Comparison of ENCODE assay signal across 23 cellular contexts in genomic region chr12:91126516-91126915, GRCh38. TPM values are rescaled to one million over a fixed set of nuclear protein-coding genes. Genes with fewer than 3 reads are reported as not detected.
DNase-seq lines count a peak whose midpoint lies in the region; ATAC-seq and TF ChIP-seq lines count a peak whose summit lies in the region.
"Had no signal": no experiment of that assay in that cellular context is flagged by ENCODE, and none has a peak within 500 bp of the region (broad histone marks: within the 10 kb centered on the region; RNA-seq: fewer than 3 reads in every experiment).

No MANE protein-coding gene starts in this region.

- no peak for TF ChIP-seq CTCF in HFFc6 (IDR thresholded peaks at IDR 0.05)
- no peak for TF ChIP-seq CTCF in omental fat pad (IDR thresholded peaks at IDR 0.05)
- TF ChIP-seq CTCF in uterus (IDR thresholded peaks at IDR 0.05): no peak

- no peak overlapping the region for H3K4me3 ChIP-seq in uterus
- H3K4me3 ChIP-seq: heart right ventricle, Peyer's patch, psoas muscle, upper lobe of left lung had no signal

- intact Hi-C loops in uterus (cut with DNase I; ENCODE audit: low total_unique reads) (no loop called here), Right ventricle myocardium inferior (cut with DNase I) (no loop called here)

- no peaks in the 10 kb centered on the region for H3K27me3 ChIP-seq in uterus
- H3K27me3 ChIP-seq: brain microvascular endothelial cell, heart right ventricle, Peyer's patch, upper lobe of left lung had no signal

- TF ChIP-seq POLR2A in uterus (IDR thresholded peaks at IDR 0.05): no peak

- H3K9me3 ChIP-seq in uterus: no peaks in the 10 kb centered on the region
- H3K9me3 ChIP-seq: Peyer's patch, psoas muscle, upper lobe of left lung had no signal

- no peaks in the 10 kb centered on the region for H3K4me1 ChIP-seq in uterus
- H3K4me1 ChIP-seq: heart right ventricle, Peyer's patch, psoas muscle, upper lobe of left lung had no signal

- no peaks in the 10 kb centered on the region for H3K9me3 Mint-ChIP-seq in HFFc6
- H3K9me3 Mint-ChIP-seq: activated naive CD4-positive, alpha-beta T cell treated with anti-CD3 and anti-CD28 coated beads, Interleukin-2, amount 10 ng/mL, durations not matched to agents 7 days and 5 days had no signal

- peak; percentile 62 for ATAC-seq in esophagus mucosa
- ATAC-seq in omental fat pad (ENCODE audit: low FRiP score): peak; percentile 88
- ATAC-seq in Right ventricle myocardium inferior: no peak
- ATAC-seq: heart right ventricle, psoas muscle had no signal

- H3K36me3 Mint-ChIP-seq in HFFc6 (ENCODE audit: low read depth): peaks cover 12% of the 10 kb centered on the region
- H3K36me3 Mint-ChIP-seq: activated naive CD4-positive, alpha-beta T cell treated with anti-CD3 and anti-CD28 coated beads, Interleukin-2, amount 10 ng/mL, durations not matched to agents 7 days and 5 days; CD4-positive, CD25-positive, alpha-beta regulatory T cell; IgD-negative memory B cell had no signal

- peak overlapping the region; percentile 16; the same call in 1 of the 2 replicates for H3K27ac Mint-ChIP-seq in HFFc6
- H3K27ac Mint-ChIP-seq: activated B cell treated with CpG ODN at 0.5 μM for 24 hours; activated naive CD4-positive, alpha-beta T cell treated with anti-CD3 and anti-CD28 coated beads, Interleukin-2, amount 10 ng/mL, durations not matched to agents 7 days and 5 days; CD4-positive, CD25-positive, alpha-beta regulatory T cell; IgD-negative memory B cell had no signal

- no peaks in the 10 kb centered on the region for H3K27me3 Mint-ChIP-seq in HFFc6 (ENCODE audit: insufficient read depth)
- H3K27me3 Mint-ChIP-seq: activated B cell treated with CpG ODN at 0.5 μM for 24 hours; activated naive CD4-positive, alpha-beta T cell treated with anti-CD3 and anti-CD28 coated beads, Interleukin-2, amount 10 ng/mL, durations not matched to agents 7 days and 5 days; CD4-positive, CD25-positive, alpha-beta regulatory T cell; IgD-negative memory B cell had no signal

- peak overlapping the region; percentile 71 to 90 for H3K27ac ChIP-seq in uterus
- H3K27ac ChIP-seq: brain microvascular endothelial cell, heart right ventricle, psoas muscle had no signal

- H3K36me3 ChIP-seq in uterus: no peaks in the 10 kb centered on the region
- H3K36me3 ChIP-seq: brain microvascular endothelial cell, heart right ventricle, Peyer's patch, upper lobe of left lung had no signal

- H3K4me3 Mint-ChIP-seq in HFFc6: no peak overlapping the region
- H3K4me3 Mint-ChIP-seq: activated B cell treated with CpG ODN at 0.5 μM for 24 hours; activated naive CD4-positive, alpha-beta T cell treated with anti-CD3 and anti-CD28 coated beads, Interleukin-2, amount 10 ng/mL, durations not matched to agents 7 days and 5 days; CD4-positive, CD25-positive, alpha-beta regulatory T cell; IgD-negative memory B cell had no signal

- DNase-seq in HFFc6 (no peak), omental fat pad (ENCODE audit: low spot score) (no peak), uterus (peak; percentile 39 to 62), Right ventricle myocardium inferior (ENCODE audit: missing footprints) (no peak), DMS53 treated with DMSO at 0.1 percent for 48 hours (lab: John Stamatoyannopoulos, UW; ENCODE audit: unreplicated experiment) (no peak)
- no peak for DNase-seq in stimulated activated CD4-positive, alpha-beta T cell treated with anti-CD3 and anti-CD28 coated beads, Interleukin-15, amount 100 ng/mL, for 24 hours
- DNase-seq: activated B cell treated with CpG ODN at 0.5 μM for 24 hours; activated CD4-positive, alpha-beta T cell treated with anti-CD3 and anti-CD28 coated beads, Interleukin-2, amount 50 U/mL, for 4 hours; activated naive CD4-positive, alpha-beta T cell treated with anti-CD3 and anti-CD28 coated beads, Interleukin-2, amount 10 ng/mL, durations not matched to agents 7 days and 5 days; brain microvascular endothelial cell; CD4-positive, CD25-positive, alpha-beta regulatory T cell; heart right ventricle; NCI-H1105; NCI-H1930; NCI-H69; Peyer's patch; psoas muscle; SIG-M5; small intestine; upper lobe of left lung had no signal

- peaks cover 65% of the 10 kb centered on the region for H3K4me1 Mint-ChIP-seq in HFFc6 (ENCODE audit: low read depth)
- H3K4me1 Mint-ChIP-seq: activated B cell treated with CpG ODN at 0.5 μM for 24 hours; activated naive CD4-positive, alpha-beta T cell treated with anti-CD3 and anti-CD28 coated beads, Interleukin-2, amount 10 ng/mL, durations not matched to agents 7 days and 5 days; CD4-positive, CD25-positive, alpha-beta regulatory T cell had no signal

RNA-seq across cellular contexts. Expression of gene LUM, which starts 15.2 kb away (rescaled TPM):
- total RNA-seq in HFFc6 (2021; fragmentation: NEBNext Ultra II Directional; extraction: Animal tissue kit (Norgen Biotek cat#: 25700)): 10 to 100 TPM; 34.3 to 78.1 (median 57.3) TPM
- total RNA-seq in esophagus mucosa: 8.4 TPM
- total RNA-seq in omental fat pad: 100 to 1,000 TPM; 213 to 557 (median 340) TPM
- total RNA-seq in uterus: 100 to 1,000 TPM in 3 of 4 donors, 10 to 100 TPM in 1; 79.4 to 930 (median 325) TPM
- 54.9 TPM for total RNA-seq in Right ventricle myocardium inferior
- total RNA-seq: activated B cell treated with CpG ODN at 0.5 μM for 24 hours; CD4-positive, CD25-positive, alpha-beta regulatory T cell; lung microvascular endothelial cell had no signal

RNA-seq across cellular contexts. Expression of gene DCN, which starts 56.1 kb away (rescaled TPM):
- 10 to 100 TPM; 20.4 to 58.8 (median 48.7) TPM for total RNA-seq in HFFc6 (2021; fragmentation: NEBNext Ultra II Directional; extraction: Animal tissue kit (Norgen Biotek cat#: 25700))
- 57.4 TPM for total RNA-seq in esophagus mucosa
- 1,000 to 10,000 TPM in 3 of 4 donors, 100 to 1,000 TPM in 1; 753 to 2,728 (median 2,146) TPM for total RNA-seq in omental fat pad
- total RNA-seq in uterus: 1,000 to 10,000 TPM; 1,699 to 4,675 (median 2,258) TPM
- 1,037 TPM for total RNA-seq in Right ventricle myocardium inferior
- total RNA-seq: activated B cell treated with CpG ODN at 0.5 μM for 24 hours; CD4-positive, CD25-positive, alpha-beta regulatory T cell had no signal

Comparison
In these comparisons a context has a peak if more than half of its experiments do, and no peak if none do; other contexts are left out.
1. DNase-seq: peak in uterus (2 of 2); none in HFFc6 (single experiment), omental fat pad (single experiment), Right ventricle myocardium inferior (single experiment), stimulated activated CD4-positive, alpha-beta T cell treated with anti-CD3 and anti-CD28 coated beads, Interleukin-15, amount 100 ng/mL, for 24 hours (single experiment) and DMS53 treated with DMSO at 0.1 percent for 48 hours (single experiment).
2. RNA of gene DCN, which starts 56.1 kb away (total RNA-seq): 1,699 to 4,675 TPM in uterus, 753 to 2,728 TPM in omental fat pad and 1,037 TPM in Right ventricle myocardium inferior (single experiment); 57.4 TPM in esophagus mucosa (single experiment) and 20.4 to 58.8 TPM in HFFc6; every median in the first group is over 10 times any median in the second.